Comparison of ENCODE assay signal across 31 cellular contexts in the genomic region with DNA sequence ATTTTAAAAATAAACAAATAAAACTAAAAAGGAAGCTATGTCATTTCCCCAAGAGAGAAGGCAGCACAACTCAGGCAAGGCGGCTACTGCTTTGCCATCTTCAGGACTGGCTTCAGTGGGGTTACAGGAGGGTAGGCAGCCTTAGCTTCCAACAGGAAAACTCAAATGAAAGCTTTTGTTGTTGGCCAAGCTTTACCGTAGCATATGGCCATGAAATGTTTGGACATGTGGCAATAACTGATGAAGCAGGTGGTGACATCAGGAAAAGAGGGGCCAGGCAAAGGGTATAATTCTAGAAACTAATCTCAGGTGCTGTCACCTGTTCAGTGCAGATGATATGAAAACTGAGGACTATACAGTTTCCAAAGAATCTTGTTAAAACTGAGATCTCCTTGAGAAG. TPM values are rescaled to one million over a fixed set of nuclear protein-coding genes. Genes with fewer than 3 reads are reported as not detected.
A peak's percentile ranks its signal among the peaks of the same experiment; 100 is the strongest.
DNase-seq lines count a peak whose midpoint lies in the region; ATAC-seq and TF ChIP-seq lines count a peak whose summit lies in the region.
"Had no signal": no experiment of that assay in that cellular context is flagged by ENCODE, and none has a peak within 500 bp of the region (broad histone marks: within the 10 kb centered on the region; RNA-seq: fewer than 3 reads in every experiment).

No MANE protein-coding gene starts in this region.

- H3K27ac Mint-ChIP-seq in HFFc6: peak overlapping the region; percentile 82; the same call in 1 of the 2 replicates
- no peak overlapping the region for H3K27ac Mint-ChIP-seq in progenitor cell of endocrine pancreas
- H3K27ac Mint-ChIP-seq: CD4-positive, alpha-beta T cell had no signal

- no peak overlapping the region for H3K27ac ChIP-seq in SJCRH30
- H3K27ac ChIP-seq: A549; BLaER1 treated with 17β-estradiol and CSF1 and Interleukin-3, amounts not matched to agents 10 nM and 100 nM; PC-9; SJSA1 had no signal

- H3K4me1 ChIP-seq in SJCRH30 (no peaks in the 10 kb centered on the region), HAP-1 (no peaks in the 10 kb centered on the region)

- H3K27me3 ChIP-seq in SJCRH30 (no peaks in the 10 kb centered on the region), HAP-1 (ENCODE audit: low read depth) (no peaks in the 10 kb centered on the region)
- H3K27me3 ChIP-seq: BLaER1 treated with 17β-estradiol and CSF1 and Interleukin-3, amounts not matched to agents 10 nM and 100 nM; SJSA1 had no signal

- H3K36me3 ChIP-seq in SJCRH30 (peaks cover 13% of the 10 kb centered on the region), HAP-1 (replicated peaks) (peaks cover 22% of the 10 kb centered on the region)

- peaks cover 42% of the 10 kb centered on the region for H3K36me3 Mint-ChIP-seq in HFFc6 (ENCODE audit: low read depth)
- peaks cover 19% of the 10 kb centered on the region for H3K36me3 Mint-ChIP-seq in progenitor cell of endocrine pancreas (ENCODE audit: insufficient read depth)

- in situ Hi-C loops in HAP-1 (cut with MboI; ENCODE audit: low sequenced_read_pairs): no loop called here

- TF ChIP-seq CTCF in HFFc6 (IDR thresholded peaks at IDR 0.05): no peak
- no peak for TF ChIP-seq CTCF in progenitor cell of endocrine pancreas (IDR thresholded peaks at IDR 0.05; ENCODE audit: unreplicated experiment)

- H3K4me1 Mint-ChIP-seq in HFFc6 (ENCODE audit: low read depth): peaks cover 17% of the 10 kb centered on the region
- H3K4me1 Mint-ChIP-seq in progenitor cell of endocrine pancreas (ENCODE audit: low read depth): no peaks in the 10 kb centered on the region

- ATAC-seq in HG02852 (IDR thresholded peaks at IDR 0.05; ENCODE audit: unreplicated experiment): no peak
- ATAC-seq: A549, HepG2, Right ventricle myocardium inferior had no signal

- H3K27me3 Mint-ChIP-seq in HFFc6 (ENCODE audit: insufficient read depth) (no peaks in the 10 kb centered on the region; the same call in 1 of the 2 replicates), progenitor cell of endocrine pancreas (no peaks in the 10 kb centered on the region)
- H3K27me3 Mint-ChIP-seq: CD4-positive, alpha-beta T cell had no signal

- DNase-seq in HFFc6: no peak
- peak; percentile 91 for DNase-seq in NCI-H2171 treated with DMSO at 0.1 percent for 48 hours (lab: John Stamatoyannopoulos, UW)
- DNase-seq in NCI-H82 treated with DMSO at 0.1 percent for 48 hours (lab: John Stamatoyannopoulos, UW; ENCODE audit: unreplicated experiment): peak; percentile 16
- no peak for DNase-seq in SJCRH30
- no peak for DNase-seq in progenitor cell of endocrine pancreas (ENCODE audit: low spot score, unreplicated experiment)
- DNase-seq in HAP-1 (ENCODE audit: low spot score in 2 of 2): no peak
- DNase-seq: AML-193; CD4-positive, alpha-beta T cell; GDM1; GOT3; HCEC 1CT; KBM-7; MV-4-11; NCI-H1105; NCI-H1436 treated with DMSO at 0.1 percent for 48 hours; NCI-H2029; NCI-H345; NCI-H526; NK-92 treated with Interleukin-12 subunit alpha and Interleukin-12 subunit beta, amount 100 ng/mL, for 24 hours; PC-9; T-helper 2 cell had no signal

- H3K9me3 Mint-ChIP-seq in HFFc6: no peaks in the 10 kb centered on the region
- H3K9me3 Mint-ChIP-seq in progenitor cell of endocrine pancreas (ENCODE audit: low read depth): no peaks in the 10 kb centered on the region
- H3K9me3 Mint-ChIP-seq: CD4-positive, alpha-beta T cell had no signal

- no peaks in the 10 kb centered on the region for H3K9me3 ChIP-seq in SJCRH30 (replicated peaks)
- H3K9me3 ChIP-seq in HAP-1: no peaks in the 10 kb centered on the region
- H3K9me3 ChIP-seq: A549; BLaER1 treated with 17β-estradiol and CSF1 and Interleukin-3, amounts not matched to agents 10 nM and 100 nM; SJSA1 had no signal

- no peak overlapping the region for H3K4me3 ChIP-seq in SJCRH30
- no peak overlapping the region for H3K4me3 ChIP-seq in HAP-1
- H3K4me3 ChIP-seq: A549; BLaER1 treated with 17β-estradiol and CSF1 and Interleukin-3, amounts not matched to agents 10 nM and 100 nM; PC-9; SJSA1 had no signal

- H3K4me3 Mint-ChIP-seq in HFFc6: no peak overlapping the region
- H3K4me3 Mint-ChIP-seq in progenitor cell of endocrine pancreas (ENCODE audit: low read depth): no peak overlapping the region
- H3K4me3 Mint-ChIP-seq: CD4-positive, alpha-beta T cell had no signal

RNA-seq across cellular contexts. Expression of gene NPFF, which starts 22.8 kb away (rescaled TPM):
- not detected for total RNA-seq in HFFc6 (2021; fragmentation: NEBNext Ultra II Directional; extraction: Animal tissue kit (Norgen Biotek cat#: 25700))
- total RNA-seq in SJCRH30 (2014; rRNA removed; shearing (Covaris generic)): 0.43 TPM in 1 of 2 replicates, not detected in the other
- total RNA-seq in progenitor cell of endocrine pancreas: not detected in 2 replicates
- total RNA-seq: CD4-positive, alpha-beta T cell; HepG2; HT1080; LHCN-M2; MCF 10A; PC-9; Right ventricle myocardium inferior; RPMI7951; SJSA1 had no signal

RNA-seq across cellular contexts. Expression of gene TARBP2, which starts 29.0 kb away (rescaled TPM):
- 10 to 100 TPM; 35.1 to 41.7 (median 37.1) TPM for total RNA-seq in HFFc6 (2021; fragmentation: NEBNext Ultra II Directional; extraction: Animal tissue kit (Norgen Biotek cat#: 25700))
- total RNA-seq in SJCRH30 (2014; rRNA removed; shearing (Covaris generic)): 35.2 and 41.2 TPM in 2 replicates
- 60.2 and 61.5 TPM in 2 replicates for total RNA-seq in progenitor cell of endocrine pancreas

RNA-seq across cellular contexts. Expression of gene MAP3K12, which starts 30.8 kb away (rescaled TPM):
- total RNA-seq in HFFc6 (2021; fragmentation: NEBNext Ultra II Directional; extraction: Animal tissue kit (Norgen Biotek cat#: 25700)): 10 to 100 TPM; 21.2 to 26.5 (median 23.5) TPM
- total RNA-seq in SJCRH30 (2014; rRNA removed; shearing (Covaris generic)): 5.9 and 7.6 TPM in 2 replicates
- total RNA-seq in progenitor cell of endocrine pancreas: 11.9 and 17.0 TPM in 2 replicates

Comparison
In these comparisons a context has a peak if more than half of its experiments do, and no peak if none do; other contexts are left out.
1. DNase-seq: peak in NCI-H2171 treated with DMSO at 0.1 percent for 48 hours (single experiment) and NCI-H82 treated with DMSO at 0.1 percent for 48 hours (single experiment); none in HFFc6 (single experiment), SJCRH30 (0 of 2), progenitor cell of endocrine pancreas (single experiment) and HAP-1 (0 of 2).